Comparison of ENCODE assay signal across 17 cellular contexts in genomic region chr17:37787055-37787720, GRCh38. TPM values are rescaled to one million over a fixed set of nuclear protein-coding genes. Genes with fewer than 3 reads are reported as not detected.
DNase-seq lines count a peak whose midpoint lies in the region; ATAC-seq and TF ChIP-seq lines count a peak whose summit lies in the region.
"Had no signal": no experiment of that assay in that cellular context is flagged by ENCODE, and none has a peak within 500 bp of the region (broad histone marks: within the 10 kb centered on the region; RNA-seq: fewer than 3 reads in every experiment).

No MANE protein-coding gene starts in this region.

- TF ChIP-seq CTCF in stomach (IDR thresholded peaks at IDR 0.05), result no peak

- no peak for ATAC-seq in HG02884 (IDR thresholded peaks at IDR 0.05; ENCODE audit: unreplicated experiment)
- ATAC-seq: gastrocnemius medialis, psoas muscle had no signal

- 22 to 28% (median 26%) methylated on average over 8 of the region's 8 CpGs for WGBS in stomach, 5 donors

- no peaks in the 10 kb centered on the region for H3K9me3 ChIP-seq in stomach
- H3K9me3 ChIP-seq: gastrocnemius medialis, psoas muscle, SJCRH30 had no signal

- H3K4me1 ChIP-seq in stomach, result peaks cover 0 to 9% (median 9%) of the 10 kb centered on the region in 4 donors
- H3K4me1 ChIP-seq: gastrocnemius medialis, psoas muscle, SJCRH30 had no signal

- no peaks in the 10 kb centered on the region for H3K36me3 ChIP-seq in stomach
- H3K36me3 ChIP-seq: gastrocnemius medialis, SJCRH30 had no signal

- DNase-seq in DMS 273 (lab: John Stamatoyannopoulos, UW; ENCODE audit: unreplicated experiment) (peak; percentile 26), DMS 273 treated with DMSO at 0.1 percent for 48 hours (lab: John Stamatoyannopoulos, UW) (no peak), amniotic epithelial cell (ENCODE audit: low read depth) (peak; percentile 6), kidney glomerular epithelial cell (lab: John Stamatoyannopoulos, UW) (peak; percentile 97), stomach (peak; percentile 78), NCI-H2227 (lab: John Stamatoyannopoulos, UW; ENCODE audit: unreplicated experiment) (no peak)
- no peak for DNase-seq in stimulated activated naive CD4-positive, alpha-beta T cell (lab: John Stamatoyannopoulos, UW)
- DNase-seq: activated CD4-positive, alpha-beta T cell treated with anti-CD3 and anti-CD28 coated beads for 1 hour; DND-41; gastrocnemius medialis; MV-4-11; psoas muscle; SJCRH30 had no signal

- no peak for TF ChIP-seq EP300 in stomach (IDR thresholded peaks at IDR 0.05)

- no peak overlapping the region for H3K27ac ChIP-seq in stomach
- H3K27ac ChIP-seq: 22Rv1, coronary artery, gastrocnemius medialis, psoas muscle, SJCRH30 had no signal

- H3K4me3 ChIP-seq in stomach, result no peak overlapping the region
- H3K4me3 ChIP-seq: coronary artery, gastrocnemius medialis, psoas muscle, SJCRH30 had no signal

- TF ChIP-seq POLR2A in stomach (IDR thresholded peaks at IDR 0.05), result no peak

- peaks cover 0 to 28% (median 0%) of the 10 kb centered on the region in 3 donors for H3K27me3 ChIP-seq in stomach
- H3K27me3 ChIP-seq: SJCRH30 had no signal

- intact Hi-C loops in stomach (cut with DNase I; ENCODE audit: low total_unique reads), result no loop called here

RNA-seq across cellular contexts. Expression of gene HNF1B, which starts 42.3 kb away (rescaled TPM):
- 10 to 100 TPM in 2 of 5 donors, 1 to 10 TPM in 2, under 1 TPM in 1; 0.58 to 19.2 (median 7.7) TPM for total RNA-seq in stomach
- polyA plus RNA-seq in stomach, result 1 to 10 TPM; 4.4 to 7.3 (median 6.7) TPM
- total RNA-seq: gastrocnemius medialis, psoas muscle, SJCRH30, temporal lobe had no signal

Comparison
In these comparisons a context has a peak if more than half of its experiments do, and no peak if none do; other contexts are left out.
1. DNase-seq: peak in DMS 273 (single experiment), amniotic epithelial cell (single experiment), kidney glomerular epithelial cell (single experiment) and stomach (single experiment); none in DMS 273 treated with DMSO at 0.1 percent for 48 hours (single experiment), stimulated activated naive CD4-positive, alpha-beta T cell (0 of 6) and NCI-H2227 (single experiment).